ENCODE assay signal across 8 cellular contexts in the genomic region with DNA sequence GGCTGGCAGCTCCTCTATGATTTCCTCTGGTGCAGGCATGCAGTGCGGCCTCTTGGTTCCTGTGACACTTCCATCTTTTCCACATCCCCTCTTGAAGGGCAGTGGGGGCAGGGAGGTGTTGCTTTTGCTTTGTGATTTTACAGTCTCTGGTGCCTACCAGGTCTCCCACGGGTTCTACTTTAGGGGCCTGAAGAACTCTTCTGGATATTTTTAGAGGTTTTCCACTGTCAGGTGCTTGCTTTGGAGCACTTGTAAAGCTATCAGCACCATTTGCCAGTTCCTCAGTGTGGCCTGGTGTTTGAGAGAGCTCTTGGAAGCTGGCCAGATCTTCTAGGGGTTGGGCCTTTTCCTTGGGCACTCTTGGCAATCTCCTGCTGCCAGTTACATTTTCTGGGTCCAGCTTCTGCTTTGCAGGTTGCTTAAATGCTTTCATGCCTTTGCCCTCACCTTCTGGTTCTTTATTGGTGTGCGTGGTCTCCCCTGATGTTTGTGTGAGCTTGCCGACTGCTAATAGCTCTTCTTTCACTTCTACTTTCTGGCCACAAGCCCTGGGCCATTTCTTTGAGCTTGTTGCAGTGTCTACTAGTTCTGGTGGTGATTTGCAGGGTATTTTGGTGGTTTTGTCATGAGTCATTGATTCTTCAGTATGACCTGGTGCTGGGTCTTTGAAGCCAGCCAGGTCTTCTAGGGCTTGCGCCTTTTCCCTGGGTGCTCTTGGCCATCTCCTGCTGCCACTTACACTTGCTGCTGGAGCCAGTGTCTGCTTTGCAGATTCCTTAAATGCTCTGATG. TPM values are rescaled to one million over a fixed set of nuclear protein-coding genes. Genes with fewer than 3 reads are reported as not detected.
A peak's percentile ranks its signal among the peaks of the same experiment; 100 is the strongest.
DNase-seq lines count a peak whose midpoint lies in the region; ATAC-seq and TF ChIP-seq lines count a peak whose summit lies in the region.

No MANE protein-coding gene starts in this region.

- H3K4me1 ChIP-seq in Loucy (ENCODE audit: insufficient read depth, low read length, poor library complexity, severe bottlenecking) (peaks cover 7% of the 10 kb centered on the region), testis (no peaks in the 10 kb centered on the region), ovary (ENCODE audit: insufficient read depth) (no peaks in the 10 kb centered on the region)

- TF ChIP-seq POLR2A in testis (IDR thresholded peaks at IDR 0.05) (no peak), ovary (IDR thresholded peaks at IDR 0.05) (no peak)

- no peak for TF ChIP-seq EP300 in ovary (IDR thresholded peaks at IDR 0.05)

- ATAC-seq in GM18858 (IDR thresholded peaks at IDR 0.05; ENCODE audit: unreplicated experiment) = peak; percentile 99
- ATAC-seq in GM21737 (IDR thresholded peaks at IDR 0.05; ENCODE audit: unreplicated experiment) = peak; percentile 98

- no peaks in the 10 kb centered on the region for H3K36me3 ChIP-seq in Loucy (ENCODE audit: insufficient read depth, low read length)
- no peaks in the 10 kb centered on the region for H3K36me3 ChIP-seq in testis (ENCODE audit: low read depth, missing control alignments)
- H3K36me3 ChIP-seq in ovary = no peaks in the 10 kb centered on the region

- TF ChIP-seq CTCF in Loucy (conservative IDR thresholded peaks at IDR 0.05; ENCODE audit: low read length) (no peak), testis (IDR thresholded peaks at IDR 0.05) (no peak), ovary (IDR thresholded peaks at IDR 0.05) (no peak)

- H3K9me2 ChIP-seq in Loucy (replicated peaks; ENCODE audit: low read depth, low read length) = no peaks in the 10 kb centered on the region

- no peaks in the 10 kb centered on the region for H3K27me3 Mint-ChIP-seq in dendritic cell treated with granulocyte-macrophage colony-stimulating factor and Interleukin-4, amounts not matched to agents 40 ng/mL and 50 ng/mL, for 4 days

- no peak overlapping the region for H3K4me3 Mint-ChIP-seq in dendritic cell treated with granulocyte-macrophage colony-stimulating factor and Interleukin-4, amounts not matched to agents 40 ng/mL and 50 ng/mL, for 4 days

- H2AFZ ChIP-seq in Loucy (ENCODE audit: low read length) = 0 out of 2 replicates have a peak overlapping the region, but pooled peaks have one; percentile 36

- H3K27me3 ChIP-seq in Loucy (ENCODE audit: insufficient read depth, low read length, poor library complexity, severe bottlenecking) = no peaks in the 10 kb centered on the region
- no peaks in the 10 kb centered on the region for H3K27me3 ChIP-seq in testis
- no peaks in the 10 kb centered on the region for H3K27me3 ChIP-seq in ovary

- H3K27ac Mint-ChIP-seq in dendritic cell treated with granulocyte-macrophage colony-stimulating factor and Interleukin-4, amounts not matched to agents 40 ng/mL and 50 ng/mL, for 4 days = peak overlapping the region; percentile 82

- H3K4me3 ChIP-seq in Loucy (ENCODE audit: low read length, poor library complexity, severe bottlenecking) = no peak overlapping the region
- no peak overlapping the region for H3K4me3 ChIP-seq in testis
- no peak overlapping the region for H3K4me3 ChIP-seq in ovary

- WGBS in testis, 2 donors = 81 to 85% methylated on average over 5 of the region's 5 CpGs
- WGBS in ovary, 3 donors = 78 to 87% (median 82%) methylated on average over 5 of the region's 5 CpGs

- no peak overlapping the region for H3K27ac ChIP-seq in testis
- H3K27ac ChIP-seq in ovary = no peak overlapping the region

- no peaks in the 10 kb centered on the region for H3K9me3 ChIP-seq in Loucy (ENCODE audit: insufficient read depth, low read depth, low read length)
- no peaks in the 10 kb centered on the region for H3K9me3 ChIP-seq in testis
- no peaks in the 10 kb centered on the region for H3K9me3 ChIP-seq in ovary

- H3F3A ChIP-seq in Loucy (ENCODE audit: low read depth) = no peaks in the 10 kb centered on the region

- no peaks in the 10 kb centered on the region for H3K79me2 ChIP-seq in Loucy (ENCODE audit: insufficient read depth, low read length)

- peak overlapping the region; percentile 16 for H3K4me2 ChIP-seq in Loucy (ENCODE audit: low read depth, low read length, poor library complexity, severe bottlenecking)

- H3K36me3 Mint-ChIP-seq in dendritic cell treated with granulocyte-macrophage colony-stimulating factor and Interleukin-4, amounts not matched to agents 40 ng/mL and 50 ng/mL, for 4 days (ENCODE audit: low read depth) = no peaks in the 10 kb centered on the region

- intact Hi-C loops in dendritic cell treated with granulocyte-macrophage colony-stimulating factor and Interleukin-4, amounts not matched to agents 40 ng/mL and 50 ng/mL, for 4 days (cut with micrococcal nuclease) = no loop called here
- intact Hi-C loops in testis (cut with DNase I; ENCODE audit: low total_unique reads) (no loop called here), ovary (cut with DNase I) (no loop called here)

- no peak for DNase-seq in NCI-H2081 (lab: John Stamatoyannopoulos, UW)
- no peak for DNase-seq in COR-L47 (lab: John Stamatoyannopoulos, UW)
- DNase-seq in testis = no peak
- DNase-seq in ovary = no peak

- H4K20me1 ChIP-seq in Loucy (ENCODE audit: insufficient read depth, low read length, poor library complexity, severe bottlenecking) = no peaks in the 10 kb centered on the region

- no peaks in the 10 kb centered on the region for H3K9me3 Mint-ChIP-seq in dendritic cell treated with granulocyte-macrophage colony-stimulating factor and Interleukin-4, amounts not matched to agents 40 ng/mL and 50 ng/mL, for 4 days

- no peak overlapping the region for H3K9ac ChIP-seq in Loucy (ENCODE audit: low read depth, low read length, poor library complexity, severe bottlenecking)

- peaks cover 20% of the 10 kb centered on the region for H3K4me1 Mint-ChIP-seq in dendritic cell treated with granulocyte-macrophage colony-stimulating factor and Interleukin-4, amounts not matched to agents 40 ng/mL and 50 ng/mL, for 4 days (ENCODE audit: low read depth)

RNA-seq across cellular contexts. Expression of a gene that starts 11.4 kb away (rescaled TPM):
- total RNA-seq in testis = 10 to 100 TPM in 1 of 2 donors, 1 to 10 TPM in 1; 9.4 to 18.7 TPM
- polyA plus RNA-seq in testis (ENCODE audit: insufficient read depth, low read depth, low replicate concordance) = 2.5 TPM
- total RNA-seq in ovary = 100 to 1,000 TPM in 1 of 7 donors, 10 to 100 TPM in 5, 1 to 10 TPM in 1; 5.9 to 144 (median 33.8) TPM
- 10 to 100 TPM; 24.8 to 25.1 TPM for polyA plus RNA-seq in ovary

RNA-seq across cellular contexts. Expression of a gene that starts 16.9 kb away (rescaled TPM):
- 1 to 10 TPM; 6.3 to 8.2 TPM for total RNA-seq in testis
- polyA plus RNA-seq in testis (ENCODE audit: insufficient read depth, low read depth, low replicate concordance) = 2.4 TPM
- 10 to 100 TPM in 1 of 7 donors, 1 to 10 TPM in 6; 2.8 to 11.5 (median 3.8) TPM for total RNA-seq in ovary
- polyA plus RNA-seq in ovary = 1 to 10 TPM; 1.6 to 2.8 TPM
